12 cellular contexts compared by ENCODE assay signal in the genomic region with DNA sequence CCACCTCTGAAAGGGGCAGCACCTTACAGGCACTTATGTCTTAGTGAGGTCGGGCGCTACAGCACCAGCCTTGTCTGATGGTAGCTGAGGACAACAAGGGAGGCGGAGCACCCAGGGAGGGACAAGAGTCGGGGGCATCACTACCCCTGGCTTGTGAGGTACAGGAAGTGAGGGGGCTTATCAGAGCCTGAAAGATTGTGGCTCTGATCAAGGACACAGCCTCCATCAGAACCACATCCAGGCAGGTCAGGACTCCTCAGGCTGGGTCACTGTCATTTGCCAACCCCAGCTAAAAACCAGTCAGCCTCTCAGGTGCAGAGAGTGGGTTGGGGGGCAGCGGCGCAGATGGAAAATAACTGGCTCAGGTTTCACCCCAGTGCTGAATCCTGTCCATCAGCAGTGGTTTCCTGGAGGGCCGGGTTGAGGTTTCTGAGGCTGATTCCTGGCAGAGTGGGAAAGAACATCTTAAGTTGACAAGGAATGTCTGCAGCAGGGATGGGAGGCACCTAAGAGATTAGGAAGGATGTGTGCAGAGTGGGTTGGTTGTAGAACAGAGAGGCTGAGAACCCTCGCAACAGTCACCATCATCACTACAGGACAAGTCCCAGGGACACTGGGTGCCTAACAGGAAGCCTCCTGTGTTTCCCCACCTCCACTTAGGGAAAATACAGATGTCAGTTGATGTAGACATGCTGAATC. TPM values are rescaled to one million over a fixed set of nuclear protein-coding genes. Genes with fewer than 3 reads are reported as not detected.
DNase-seq lines count a peak whose midpoint lies in the region; ATAC-seq and TF ChIP-seq lines count a peak whose summit lies in the region.
"Had no signal": no experiment of that assay in that cellular context is flagged by ENCODE, and none has a peak within 500 bp of the region (broad histone marks: within the 10 kb centered on the region; RNA-seq: fewer than 3 reads in every experiment).

No MANE protein-coding gene starts in this region.

- no peaks in the 10 kb centered on the region for H3K27me3 Mint-ChIP-seq in activated CD4-positive, alpha-beta memory T cell treated with anti-CD3 and anti-CD28 coated beads for 36 hours

- intact Hi-C loops in activated CD4-positive, alpha-beta memory T cell treated with anti-CD3 and anti-CD28 coated beads for 36 hours (cut with micrococcal nuclease) = no loop called here
- intact Hi-C loops in esophagus muscularis mucosa (cut with DNase I) = no loop called here
- intact Hi-C loops in stomach (cut with DNase I; ENCODE audit: low total_unique reads) = no loop called here
- intact Hi-C loops in testis (cut with DNase I; ENCODE audit: low total_unique reads) = no loop called here

- no peaks in the 10 kb centered on the region for H4K20me1 ChIP-seq in BLaER1 treated with 17β-estradiol and CSF1 and Interleukin-3, amounts not matched to agents 10 nM and 100 nM

- H3K36me3 ChIP-seq in BLaER1 treated with 17β-estradiol and CSF1 and Interleukin-3, amounts not matched to agents 10 nM and 100 nM = no peaks in the 10 kb centered on the region
- H3K36me3 ChIP-seq in esophagus muscularis mucosa (no peaks in the 10 kb centered on the region), stomach (no peaks in the 10 kb centered on the region), testis (ENCODE audit: low read depth, missing control alignments) (no peaks in the 10 kb centered on the region)
- H3K36me3 ChIP-seq: BE2C, heart right ventricle had no signal

- no peaks in the 10 kb centered on the region for H3K9me3 Mint-ChIP-seq in activated CD4-positive, alpha-beta memory T cell treated with anti-CD3 and anti-CD28 coated beads for 36 hours

- H3K4me3 ChIP-seq in BLaER1 treated with 17β-estradiol and CSF1 and Interleukin-3, amounts not matched to agents 10 nM and 100 nM = no peak overlapping the region
- no peak overlapping the region for H3K4me3 ChIP-seq in esophagus muscularis mucosa
- no peak overlapping the region for H3K4me3 ChIP-seq in stomach
- no peak overlapping the region for H3K4me3 ChIP-seq in testis

- H3K27ac Mint-ChIP-seq in activated CD4-positive, alpha-beta memory T cell treated with anti-CD3 and anti-CD28 coated beads for 36 hours = peak overlapping the region; percentile 98

- H3K4me3 Mint-ChIP-seq in activated CD4-positive, alpha-beta memory T cell treated with anti-CD3 and anti-CD28 coated beads for 36 hours = peak overlapping the region; percentile 88

- H3K27ac ChIP-seq in BLaER1 treated with 17β-estradiol and CSF1 and Interleukin-3, amounts not matched to agents 10 nM and 100 nM = no peak overlapping the region
- H3K27ac ChIP-seq in esophagus muscularis mucosa (replicated peaks in 1 of 4) (no peak overlapping the region), stomach (no peak overlapping the region), testis (no peak overlapping the region)
- H3K27ac ChIP-seq: heart right ventricle had no signal

- H3K4me2 ChIP-seq in BLaER1 treated with 17β-estradiol and CSF1 and Interleukin-3, amounts not matched to agents 10 nM and 100 nM = peak overlapping the region in 9 of 11 experiments; percentile 52 to 77 (median 64); a peak in 18 of 22 replicates

- CTCF ChIA-PET in GM10248 (lab: Yijun Ruan, JAX) = interaction anchor here (1.5 kb wide), 1 partner anchor 17 kb away, joined by 3 read pairs; no protein-coding TSS in a partner anchor
- CTCF ChIA-PET in activated CD4-positive, alpha-beta memory T cell treated with anti-CD3 and anti-CD28 coated beads for 36 hours (lab: Charles Lee) = interaction anchor here (1.2 to 2.7 kb wide), 5 partner anchors 11 to 76 kb away, joined by 3 to 12 read pairs (median 8); no protein-coding TSS in a partner anchor

- ATAC-seq in HG02642 (IDR thresholded peaks at IDR 0.05; ENCODE audit: poor library complexity, unreplicated experiment) (no peak), HG03196 (IDR thresholded peaks at IDR 0.05; ENCODE audit: unreplicated experiment) (no peak)

- 90% methylated on average over 8 of the region's 8 CpGs for WGBS in esophagus muscularis mucosa
- WGBS in stomach, 5 donors = 85 to 91% (median 89%) methylated on average over 8 of the region's 8 CpGs
- 87 to 93% methylated on average over 8 of the region's 8 CpGs for WGBS in testis, 2 donors

- H3K4me1 Mint-ChIP-seq in activated CD4-positive, alpha-beta memory T cell treated with anti-CD3 and anti-CD28 coated beads for 36 hours (ENCODE audit: low read depth) = peaks cover 78% of the 10 kb centered on the region

- H3K4me1 ChIP-seq in BLaER1 treated with 17β-estradiol and CSF1 and Interleukin-3, amounts not matched to agents 10 nM and 100 nM = peaks cover 11 to 69% (median 66%) of the 10 kb centered on the region in 10 experiments
- H3K4me1 ChIP-seq in esophagus muscularis mucosa (peaks cover 0 to 5% (median 2%) of the 10 kb centered on the region in 4 donors), stomach (peaks cover 0 to 7% (median 3%) of the 10 kb centered on the region in 4 donors), testis (no peaks in the 10 kb centered on the region)
- H3K4me1 ChIP-seq: BE2C, heart right ventricle had no signal

- POLR2A ChIA-PET in GM10248 (lab: Yijun Ruan, JAX) = no interaction called here
- POLR2A ChIA-PET in activated CD4-positive, alpha-beta memory T cell treated with anti-CD3 and anti-CD28 coated beads for 36 hours (lab: Charles Lee) = interaction anchor here (1.0 to 1.9 kb wide), 6 partner anchors 9 to 125 kb away, joined by 3 to 12 read pairs (median 3); a partner anchor contains a TSS

- H3K9me3 ChIP-seq in BLaER1 treated with 17β-estradiol and CSF1 and Interleukin-3, amounts not matched to agents 10 nM and 100 nM (replicated peaks in 1 of 11) = peaks cover 19 to 42% (median 33%) of the 10 kb centered on the region in 11 experiments
- H3K9me3 ChIP-seq in esophagus muscularis mucosa = no peaks in the 10 kb centered on the region
- peaks cover 0 to 4% (median 0%) of the 10 kb centered on the region in 4 donors for H3K9me3 ChIP-seq in stomach
- H3K9me3 ChIP-seq in testis = no peaks in the 10 kb centered on the region
- H3K9me3 ChIP-seq: BE2C had no signal

- peaks cover 18 to 33% (median 24%) of the 10 kb centered on the region in 11 experiments for H3K27me3 ChIP-seq in BLaER1 treated with 17β-estradiol and CSF1 and Interleukin-3, amounts not matched to agents 10 nM and 100 nM
- peaks cover 0 to 38% (median 8%) of the 10 kb centered on the region in 4 donors for H3K27me3 ChIP-seq in esophagus muscularis mucosa
- peaks cover 0 to 37% (median 7%) of the 10 kb centered on the region in 3 donors for H3K27me3 ChIP-seq in stomach
- H3K27me3 ChIP-seq in testis = no peaks in the 10 kb centered on the region
- H3K27me3 ChIP-seq: BE2C had no signal

- TF ChIP-seq CTCF in GM10248 (IDR thresholded peaks at IDR 0.05; ENCODE audit: control extremely low read depth, extremely low read depth, low read depth, missing control alignments) = no peak
- no peak for TF ChIP-seq CTCF in esophagus muscularis mucosa (IDR thresholded peaks at IDR 0.05)
- no peak for TF ChIP-seq CTCF in stomach (IDR thresholded peaks at IDR 0.05)
- no peak for TF ChIP-seq CTCF in testis (IDR thresholded peaks at IDR 0.05)

- DNase-seq in GM10248 (ENCODE audit: extremely low spot score) (peak; percentile 10), esophagus muscularis mucosa (ENCODE audit: extremely low spot score) (peak; percentile 72), stomach (no peak), testis (no peak)
- peak; percentile 46 for DNase-seq in activated CD4-positive, alpha-beta memory T cell treated with anti-CD3 and anti-CD28 coated beads for 36 hours
- DNase-seq: amniotic stem cell, BE2C, heart right ventricle, trophoblast cell had no signal

- TF ChIP-seq EP300 in esophagus muscularis mucosa (IDR thresholded peaks at IDR 0.05) = no peak
- TF ChIP-seq EP300 in stomach (IDR thresholded peaks at IDR 0.05) = no peak

- H3K36me3 Mint-ChIP-seq in activated CD4-positive, alpha-beta memory T cell treated with anti-CD3 and anti-CD28 coated beads for 36 hours = peaks cover 46% of the 10 kb centered on the region

- TF ChIP-seq POLR2A in esophagus muscularis mucosa (IDR thresholded peaks at IDR 0.05; ENCODE audit: low read depth) (no peak), stomach (IDR thresholded peaks at IDR 0.05) (no peak), testis (IDR thresholded peaks at IDR 0.05) (no peak)

- H3K9ac ChIP-seq in BLaER1 treated with 17β-estradiol and CSF1 and Interleukin-3, amounts not matched to agents 10 nM and 100 nM = no peak overlapping the region

RNA-seq across cellular contexts. Expression of a gene that starts 45.3 kb away (rescaled TPM):
- total RNA-seq in activated CD4-positive, alpha-beta memory T cell treated with anti-CD3 and anti-CD28 coated beads for 36 hours = 10 to 100 TPM; 38.9 to 40.2 TPM
- 1 to 10 TPM; 1.1 to 2.1 (median 1.8) TPM for total RNA-seq in esophagus muscularis mucosa
- total RNA-seq in stomach = 1 to 10 TPM in 4 of 5 donors, not detected in 1; 2.0 to 5.1 (median 3.5) TPM
- polyA plus RNA-seq in stomach = 1 to 10 TPM in 1 of 3 donors, under 1 TPM in 2; 0.40 to 1.2 (median 0.50) TPM
- 1 to 10 TPM in 1 of 2 donors, under 1 TPM in 1; 0.79 to 3.3 TPM for total RNA-seq in testis
- polyA plus RNA-seq in testis (ENCODE audit: insufficient read depth, low read depth, low replicate concordance) = 3.1 TPM

Comparison
In these comparisons a context has a peak if more than half of its experiments do, and no peak if none do; other contexts are left out.
1. DNase-seq: peak in GM10248 (single experiment), activated CD4-positive, alpha-beta memory T cell treated with anti-CD3 and anti-CD28 coated beads for 36 hours (single experiment) and esophagus muscularis mucosa (single experiment); none in stomach (single experiment) and testis (single experiment).
2. RNA of a gene that starts 45.3 kb away (total RNA-seq): 38.9 to 40.2 TPM in activated CD4-positive, alpha-beta memory T cell treated with anti-CD3 and anti-CD28 coated beads for 36 hours; 0.79 to 3.3 TPM in testis, 2.0 to 5.1 TPM in stomach and 1.1 to 2.1 TPM in esophagus muscularis mucosa; every median in the first group is over 4 times any median in the second.